Comparison of ENCODE assay signal across 8 cellular contexts in genomic region chr17:39687546-39688474, GRCh38. TPM values are rescaled to one million over a fixed set of nuclear protein-coding genes. Genes with fewer than 3 reads are reported as not detected.
DNase-seq lines count a peak whose midpoint lies in the region; ATAC-seq and TF ChIP-seq lines count a peak whose summit lies in the region.

PGAP3 (minus strand) TSS chr17:39688057; CDS start chr17:39688014, 43 bp downstream.

- peak within 1 kb of the TSS; percentile 61 to 70 for H3K4me3 ChIP-seq in cardiac fibroblast (replicated peaks in 1 of 2; ENCODE audit: low read depth in 2 of 2, low read length in 2 of 2)
- peak within 1 kb of the TSS; percentile 41 to 80 (median 62) for H3K4me3 ChIP-seq in spleen

- intact Hi-C loops in spleen (cut with DNase I; ENCODE audit: low total_unique reads): no loop called here

- ATAC-seq in GM18907 (IDR thresholded peaks at IDR 0.05; ENCODE audit: unreplicated experiment) (peak; percentile 81), HG03139 (IDR thresholded peaks at IDR 0.05; ENCODE audit: unreplicated experiment) (peak; percentile 82), WTC11 (peak; percentile 85)

- DNase-seq in AG08396 (ENCODE audit: low spot score) (peak; percentile 93), NCI-H2196 treated with DMSO at 0.1 percent for 48 hours (lab: John Stamatoyannopoulos, UW; ENCODE audit: unreplicated experiment) (peak; percentile 82), WTC11 (ENCODE audit: low spot score) (peak; percentile 87), cardiac fibroblast (ENCODE audit: low read depth in 2 of 2) (peak; percentile 93), iris pigment epithelial cell (ENCODE audit: low read depth) (peak; percentile 93), spleen (peak; percentile 95)

- peak within 1 kb of the TSS; percentile 82 to 96 (median 91) for H3K27ac ChIP-seq in spleen

- peaks cover 40% of the 10 kb centered on the region for H3K4me1 Mint-ChIP-seq in WTC11

- CTCF ChIA-PET in WTC11 (lab: Charles Lee): interaction anchor here (0.7 to 3.1 kb wide), 15 partner anchors 9 to 111 kb away, joined by 3 to 29 read pairs (median 10); partner anchors contain the start of genes ERBB2 and MIEN1

- no peaks in the 10 kb centered on the region for H3K27me3 ChIP-seq in spleen (replicated peaks in 1 of 7)

- peaks cover 0 to 32% (median 17%) of the 10 kb centered on the region in 6 donors for H3K36me3 ChIP-seq in spleen

- 4 to 5% (median 4%) methylated on average over 33 to 45 of the region's 45 CpGs for WGBS in spleen, 5 donors

- H3K27ac Mint-ChIP-seq in WTC11: peak within 1 kb of the TSS; percentile 93

- H3K9me3 ChIP-seq in spleen: no peaks in the 10 kb centered on the region

- H3K4me3 Mint-ChIP-seq in WTC11: peak within 1 kb of the TSS; percentile 82

- no peaks in the 10 kb centered on the region for H3K27me3 Mint-ChIP-seq in WTC11 (ENCODE audit: low read depth)

- TF ChIP-seq POLR2A in spleen (IDR thresholded peaks at IDR 0.05): peak in 1 of 3 donors; percentile 50

- POLR2A ChIA-PET in WTC11 (lab: Charles Lee): interaction anchor here (0.8 to 2.8 kb wide), 9 partner anchors 9 to 43 kb away, joined by 3 to 25 read pairs (median 5); partner anchors contain the start of gene ERBB2

- peaks cover 7% of the 10 kb centered on the region for H3K36me3 Mint-ChIP-seq in WTC11

- TF ChIP-seq CTCF in WTC11 (IDR thresholded peaks at IDR 0.05): no peak
- TF ChIP-seq CTCF in cardiac fibroblast (IDR thresholded peaks at IDR 0.05; ENCODE audit: low read depth, low read length): no peak
- TF ChIP-seq CTCF in spleen (IDR thresholded peaks at IDR 0.05 in 8 of 11, conservative IDR thresholded peaks at IDR 0.05 in 3 of 11): peak in 2 of 11 experiments; percentile 27 to 41

- no peaks in the 10 kb centered on the region for H3K9me3 Mint-ChIP-seq in WTC11

- peaks cover 0 to 21% (median 15%) of the 10 kb centered on the region in 6 donors for H3K4me1 ChIP-seq in spleen

TF ChIP-seq in WTC11, 78 proteins besides CTCF, POLR2A, EP300 and RAD21 (continues in another document):
- TF ChIP-seq JUN (CRISPR knock-in tag; IDR thresholded peaks at IDR 0.05) (no peak), E2F1 (CRISPR knock-in tag; IDR thresholded peaks at IDR 0.05) (no peak), RORB (CRISPR knock-in tag; IDR thresholded peaks at IDR 0.05) (no peak), ZNF317 (CRISPR knock-in tag; IDR thresholded peaks at IDR 0.05; ENCODE audit: borderline replicate concordance, low read depth) (no peak), ETV6 (CRISPR knock-in tag; IDR thresholded peaks at IDR 0.05) (no peak), GTF2I (CRISPR knock-in tag; conservative IDR thresholded peaks at IDR 0.05) (no peak), STAT6 (CRISPR knock-in tag; conservative IDR thresholded peaks at IDR 0.05; ENCODE audit: low read depth) (no peak), NFYB (CRISPR knock-in tag; conservative IDR thresholded peaks at IDR 0.05; ENCODE audit: low read depth) (peak; percentile 45; the same call in 1 of the 2 replicates), IRF1 (CRISPR knock-in tag; IDR thresholded peaks at IDR 0.05) (no peak), ZMAT4 (CRISPR knock-in tag; IDR thresholded peaks at IDR 0.05) (no peak), ZNF512 (CRISPR knock-in tag; IDR thresholded peaks at IDR 0.05; ENCODE audit: borderline replicate concordance) (no peak), SMAD4 (CRISPR knock-in tag; IDR thresholded peaks at IDR 0.05) (no peak), PRRX2 (CRISPR knock-in tag; IDR thresholded peaks at IDR 0.05) (no peak), HMGA2 (CRISPR knock-in tag; IDR thresholded peaks at IDR 0.05) (no peak), ARID4B (CRISPR knock-in tag; IDR thresholded peaks at IDR 0.05; ENCODE audit: borderline replicate concordance) (peak; percentile 30; the same call in 1 of the 2 replicates), FOXP1 (CRISPR knock-in tag; IDR thresholded peaks at IDR 0.05; ENCODE audit: borderline replicate concordance) (peak; percentile 57; the same call in 1 of the 2 replicates)

RNA-seq across cellular contexts. Expression of gene PGAP3, which starts in this region (rescaled TPM):
- total RNA-seq in WTC11 (2021) (24.3 to 25.7 TPM (median 24.9 TPM) in 3 replicates), spleen (10 to 100 TPM; 15.5 to 27.4 (median 20.7) TPM)
- polyA plus RNA-seq in spleen: 10 to 100 TPM; 11.5 to 21.3 (median 18.3) TPM

Comparison
In these comparisons a context has a peak if more than half of its experiments do, and no peak if none do; other contexts are left out.
1. Peak in every context shown above with its lines: DNase-seq, ATAC-seq, H3K4me3 ChIP-seq and H3K27ac ChIP-seq.